ENCODE assay signal across 15 cellular contexts in the genomic region with DNA sequence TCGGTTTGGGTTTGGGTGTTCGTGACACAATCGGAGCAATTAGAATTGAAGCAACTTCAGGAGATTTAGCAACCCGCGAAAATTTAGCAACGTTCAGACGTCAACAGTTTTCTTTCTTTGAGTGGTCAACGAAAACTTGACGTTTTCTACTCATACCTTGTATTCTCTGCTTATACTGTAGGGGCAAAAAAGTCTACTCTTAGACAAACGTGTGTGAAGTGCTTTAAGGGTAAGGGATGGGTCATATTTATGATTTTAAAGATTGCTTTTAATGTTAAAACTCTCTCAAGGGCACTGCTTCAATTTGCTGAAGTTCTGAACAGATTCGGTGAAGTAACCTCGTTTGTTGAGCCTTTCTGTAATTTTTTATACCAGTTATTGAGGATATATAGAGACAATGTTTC. TPM values are rescaled to one million over a fixed set of nuclear protein-coding genes. Genes with fewer than 3 reads are reported as not detected.
DNase-seq lines count a peak whose midpoint lies in the region; ATAC-seq and TF ChIP-seq lines count a peak whose summit lies in the region.
"Had no signal": no experiment of that assay in that cellular context is flagged by ENCODE, and none has a peak within 500 bp of the region (broad histone marks: within the 10 kb centered on the region; RNA-seq: fewer than 3 reads in every experiment).

No MANE protein-coding gene starts in this region.

- H3K4me1 ChIP-seq in CD8-positive, alpha-beta memory T cell (ENCODE audit: insufficient read depth, low read length), result peaks cover 20% of the 10 kb centered on the region
- H3K4me1 ChIP-seq in HUES48 (ENCODE audit: control insufficient read depth, insufficient read depth, low read length), result peaks cover 37% of the 10 kb centered on the region
- H3K4me1 ChIP-seq: SJSA1 had no signal

- DNase-seq in CD8-positive, alpha-beta memory T cell, result no peak
- DNase-seq in activated CD4-positive, alpha-beta memory T cell treated with anti-CD3 and anti-CD28 coated beads for 36 hours, result no peak
- DNase-seq in myocyte (ENCODE audit: low read depth), result peak; percentile 3
- DNase-seq in stimulated activated CD4-positive, alpha-beta T cell treated with anti-CD3 and anti-CD28 coated beads, Interleukin-4, amount 100 ng/mL, for 24 hours, result no peak
- DNase-seq in GM13976 (ENCODE audit: low spot score), result no peak
- DNase-seq in ecto neural progenitor cell (ENCODE audit: low spot score), result no peak
- DNase-seq: activated effector memory CD4-positive, alpha-beta T cell treated with Interleukin-2 at 50 U/mL for 16 hours; NCI-H1105 treated with DMSO at 0.1 percent for 48 hours; stimulated activated CD4-positive, alpha-beta T cell treated with anti-CD3 and anti-CD28 coated beads, Interleukin-2, amount 100 ng/mL, for 24 hours had no signal

- H3K4me3 ChIP-seq in CD8-positive, alpha-beta memory T cell (ENCODE audit: low read length), result no peak overlapping the region
- H3K4me3 ChIP-seq in HUES48 (ENCODE audit: low read depth, low read length), result peak overlapping the region; percentile 41; the same call in 1 of the 2 replicates
- H3K4me3 ChIP-seq: SJSA1 had no signal

- CTCF ChIA-PET in CD8-positive, alpha-beta memory T cell (lab: Charles Lee), result no interaction called here
- CTCF ChIA-PET in activated CD4-positive, alpha-beta memory T cell treated with anti-CD3 and anti-CD28 coated beads for 36 hours (lab: Charles Lee), result no interaction called here

- in situ Hi-C loops in GM13976 (cut with MboI; ENCODE audit: low sequenced_read_pairs, unreplicated experiment), result no loop called here

- peak overlapping the region in 1 of 8 donors; percentile 51 for H3K27ac Mint-ChIP-seq in CD8-positive, alpha-beta memory T cell
- no peak overlapping the region for H3K27ac Mint-ChIP-seq in activated CD4-positive, alpha-beta memory T cell treated with anti-CD3 and anti-CD28 coated beads for 36 hours

- H3K4me1 Mint-ChIP-seq in CD8-positive, alpha-beta memory T cell, result peaks cover 29 to 42% (median 41%) of the 10 kb centered on the region in 3 donors
- peaks cover 38% of the 10 kb centered on the region for H3K4me1 Mint-ChIP-seq in activated CD4-positive, alpha-beta memory T cell treated with anti-CD3 and anti-CD28 coated beads for 36 hours (ENCODE audit: low read depth)

- peak overlapping the region in 6 of 7 donors; percentile 31 to 70 (median 63) for H3K4me3 Mint-ChIP-seq in CD8-positive, alpha-beta memory T cell
- H3K4me3 Mint-ChIP-seq in activated CD4-positive, alpha-beta memory T cell treated with anti-CD3 and anti-CD28 coated beads for 36 hours, result peak overlapping the region; percentile 44

- intact Hi-C loops in activated CD4-positive, alpha-beta memory T cell treated with anti-CD3 and anti-CD28 coated beads for 36 hours (cut with micrococcal nuclease), result no loop called here

- H3K36me3 Mint-ChIP-seq in CD8-positive, alpha-beta memory T cell, result peaks cover 0 to 4% (median 3%) of the 10 kb centered on the region in 3 donors
- peaks cover 4% of the 10 kb centered on the region for H3K36me3 Mint-ChIP-seq in activated CD4-positive, alpha-beta memory T cell treated with anti-CD3 and anti-CD28 coated beads for 36 hours

- POLR2A ChIA-PET in CD8-positive, alpha-beta memory T cell (lab: Charles Lee), result no interaction called here
- POLR2A ChIA-PET in activated CD4-positive, alpha-beta memory T cell treated with anti-CD3 and anti-CD28 coated beads for 36 hours (lab: Charles Lee), result no interaction called here

- no peaks in the 10 kb centered on the region for H3K9me3 ChIP-seq in CD8-positive, alpha-beta memory T cell (ENCODE audit: low read length)
- H3K9me3 ChIP-seq in HUES48 (ENCODE audit: control insufficient read depth, insufficient read depth, low read length), result no peaks in the 10 kb centered on the region
- H3K9me3 ChIP-seq: SJSA1 had no signal

- H3K36me3 ChIP-seq in CD8-positive, alpha-beta memory T cell (ENCODE audit: insufficient read depth, low read length), result no peaks in the 10 kb centered on the region
- H3K36me3 ChIP-seq in HUES48 (ENCODE audit: control insufficient read depth, insufficient read depth, low read length), result no peaks in the 10 kb centered on the region

- TF ChIP-seq CTCF in GM13976 (IDR thresholded peaks at IDR 0.05; ENCODE audit: borderline replicate concordance, control extremely low read depth, extremely low read depth, insufficient read depth, missing control alignments), result no peak

- H3K27ac ChIP-seq in CD8-positive, alpha-beta memory T cell (ENCODE audit: low read depth, low read length), result no peak overlapping the region
- H3K27ac ChIP-seq in HUES48 (ENCODE audit: low read depth, low read length), result no peak overlapping the region
- H3K27ac ChIP-seq: SJSA1 had no signal

- peaks cover 52% of the 10 kb centered on the region for H3K27me3 ChIP-seq in CD8-positive, alpha-beta memory T cell (ENCODE audit: insufficient read depth, low read length, poor library complexity, severe bottlenecking)
- peaks cover 95% of the 10 kb centered on the region for H3K27me3 ChIP-seq in HUES48 (ENCODE audit: control insufficient read depth, insufficient read depth, low read length)

- H3K9ac ChIP-seq in HUES48 (ENCODE audit: low read depth, low read length), result no peak overlapping the region

- no peak for ATAC-seq in HG03460 (IDR thresholded peaks at IDR 0.05; ENCODE audit: unreplicated experiment)

- peaks cover 56 to 85% of the 10 kb centered on the region in 2 donors for H3K27me3 Mint-ChIP-seq in CD8-positive, alpha-beta memory T cell
- H3K27me3 Mint-ChIP-seq in activated CD4-positive, alpha-beta memory T cell treated with anti-CD3 and anti-CD28 coated beads for 36 hours, result peaks cover 65% of the 10 kb centered on the region

- H3K9me3 Mint-ChIP-seq in CD8-positive, alpha-beta memory T cell, result peaks cover 5 to 19% (median 8%) of the 10 kb centered on the region in 5 donors
- H3K9me3 Mint-ChIP-seq in activated CD4-positive, alpha-beta memory T cell treated with anti-CD3 and anti-CD28 coated beads for 36 hours, result peaks cover 2% of the 10 kb centered on the region

RNA-seq across cellular contexts. Expression of a gene that starts 9.5 kb away (rescaled TPM):
- not detected for total RNA-seq in CD8-positive, alpha-beta memory T cell
- not detected for polyA plus RNA-seq in CD8-positive, alpha-beta memory T cell
- total RNA-seq in activated CD4-positive, alpha-beta memory T cell treated with anti-CD3 and anti-CD28 coated beads for 36 hours, result not detected
- 0.62 TPM in 1 of 2 replicates, not detected in the other for total RNA-seq in myocyte
- 0.20 TPM for polyA plus RNA-seq in myocyte (2012)
- total RNA-seq: epithelial cell of proximal tubule, mesenteric fat pad, urinary bladder had no signal
- polyA plus RNA-seq: urinary bladder had no signal
